ENCODE assay signal across 27 cellular contexts in the genomic region with DNA sequence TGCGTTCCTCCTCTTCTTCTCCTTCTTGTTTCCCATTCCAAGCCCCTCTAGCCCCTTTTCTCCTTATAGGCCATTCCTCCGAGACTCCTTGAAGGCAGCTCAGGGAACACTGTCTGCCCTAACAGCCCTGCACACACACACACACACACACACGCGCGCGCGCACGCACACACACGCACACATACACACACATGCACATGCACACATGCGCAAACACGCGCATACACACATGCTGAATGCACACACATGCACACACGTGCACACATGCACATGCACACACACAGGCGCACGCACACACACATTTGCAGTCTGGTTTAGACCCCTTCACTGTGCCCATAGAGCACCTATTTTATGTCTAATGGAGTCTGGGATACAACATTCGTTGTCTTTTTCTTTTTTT. TPM values are rescaled to one million over a fixed set of nuclear protein-coding genes. Genes with fewer than 3 reads are reported as not detected.
DNase-seq lines count a peak whose midpoint lies in the region; ATAC-seq, FAIRE-seq and TF ChIP-seq lines count a peak whose summit lies in the region.
"Had no signal": no experiment of that assay in that cellular context is flagged by ENCODE, and none has a peak within 500 bp of the region (broad histone marks: within the 10 kb centered on the region; RNA-seq: fewer than 3 reads in every experiment).

No MANE protein-coding gene starts in this region.

- SMC1A ChIA-PET in GM12878 (lab: Charles Lee; ENCODE audit: uncharacterized antibody, unreplicated experiment): no interaction called here

- TF ChIP-seq POLR2A in GM12878 (IDR thresholded peaks at IDR 0.05; ENCODE audit: low read depth, low read length) (no peak), upper lobe of left lung (IDR thresholded peaks at IDR 0.05) (no peak)

- H3K4me3 ChIP-seq in HEK293 (ENCODE audit: low read depth, low read length) (no peak overlapping the region), GM12878 (no peak overlapping the region), neural progenitor cell (no peak overlapping the region), MM.1S (ENCODE audit: low read length) (no peak overlapping the region), upper lobe of left lung (no peak overlapping the region)
- H3K4me3 ChIP-seq: A549; BLaER1 treated with 17β-estradiol and CSF1 and Interleukin-3, amounts not matched to agents 10 nM and 100 nM; GM23248 had no signal

- intact Hi-C loops in GM12878 (cut with micrococcal nuclease; ENCODE audit: unreplicated experiment) (no loop called here), natural killer cell (cut with micrococcal nuclease) (no loop called here)

- RAD21 ChIA-PET in GM12878 (lab: Charles Lee; ENCODE audit: unreplicated experiment): interaction anchor here (1.2 kb wide), 1 partner anchor 37 kb away, joined by 3 read pairs; no protein-coding TSS in a partner anchor

- TF ChIP-seq CTCF in HEK293 (tag by site-specific recombination; IDR thresholded peaks at IDR 0.05): no peak
- TF ChIP-seq CTCF in GM12878 (IDR thresholded peaks at IDR 0.05 in 2 of 3, conservative IDR thresholded peaks at IDR 0.05 in 1 of 3; ENCODE audit: control insufficient read depth in 2 of 3, extremely low read depth in 1 of 3, insufficient read depth in 1 of 3, low read depth in 3 of 3, low read length in 3 of 3): no peak
- no peak for TF ChIP-seq CTCF in chondrocyte (IDR thresholded peaks at IDR 0.05)
- TF ChIP-seq CTCF in neural progenitor cell (IDR thresholded peaks at IDR 0.05): no peak
- TF ChIP-seq CTCF in natural killer cell (IDR thresholded peaks at IDR 0.05): no peak
- TF ChIP-seq CTCF in MM.1S (IDR thresholded peaks at IDR 0.05; ENCODE audit: low read length): no peak
- no peak for TF ChIP-seq CTCF in upper lobe of left lung (IDR thresholded peaks at IDR 0.05)

- no peaks in the 10 kb centered on the region for H3K9me3 ChIP-seq in HEK293 (ENCODE audit: control insufficient read depth, insufficient read depth, low read depth, low read length)
- H3K9me3 ChIP-seq in GM12878 (replicated peaks; ENCODE audit: control insufficient read depth, insufficient read depth, low read length): no peaks in the 10 kb centered on the region
- H3K9me3 ChIP-seq in neural progenitor cell (ENCODE audit: low read depth): no peaks in the 10 kb centered on the region
- no peaks in the 10 kb centered on the region for H3K9me3 ChIP-seq in MM.1S (replicated peaks; ENCODE audit: insufficient read depth, low read length)
- H3K9me3 ChIP-seq in upper lobe of left lung: no peaks in the 10 kb centered on the region
- H3K9me3 ChIP-seq: A549; BE2C; BLaER1 treated with 17β-estradiol and CSF1 and Interleukin-3, amounts not matched to agents 10 nM and 100 nM had no signal

- H3K4me1 Mint-ChIP-seq in chondrocyte (ENCODE audit: low read depth) (no peaks in the 10 kb centered on the region), neural progenitor cell (peaks cover 44% of the 10 kb centered on the region), natural killer cell (no peaks in the 10 kb centered on the region)
- H3K4me1 Mint-ChIP-seq in activated T-cell treated with anti-CD3 and anti-CD28 coated beads, Interleukin-2, amount 50 U/mL, for 72 hours (ENCODE audit: low read depth): no peaks in the 10 kb centered on the region
- H3K4me1 Mint-ChIP-seq: CD14-positive monocyte; CD8-positive, alpha-beta memory T cell had no signal

- ATAC-seq in GM12878 (no peak), natural killer cell (no peak), upper lobe of left lung (ENCODE audit: low FRiP score in 2 of 2) (no peak)
- ATAC-seq in activated T-cell treated with anti-CD3 and anti-CD28 coated beads, Interleukin-2, amount 50 U/mL, for 72 hours (replicated peaks in 1 of 2): no peak
- ATAC-seq: A549, HCT116 had no signal

- H3K4me3 Mint-ChIP-seq in chondrocyte (ENCODE audit: unreplicated experiment): no peak overlapping the region
- no peak overlapping the region for H3K4me3 Mint-ChIP-seq in neural progenitor cell
- no peak overlapping the region for H3K4me3 Mint-ChIP-seq in natural killer cell
- no peak overlapping the region for H3K4me3 Mint-ChIP-seq in activated T-cell treated with anti-CD3 and anti-CD28 coated beads, Interleukin-2, amount 50 U/mL, for 72 hours
- H3K4me3 Mint-ChIP-seq: CD14-positive monocyte; CD4-positive, alpha-beta T cell; CD8-positive, alpha-beta memory T cell; H9; HFFc6 had no signal

- peaks cover 42% of the 10 kb centered on the region for H3K27me3 Mint-ChIP-seq in chondrocyte (ENCODE audit: low read depth)
- peaks cover 10% of the 10 kb centered on the region for H3K27me3 Mint-ChIP-seq in neural progenitor cell (ENCODE audit: insufficient read depth, low read depth)
- peaks cover 3 to 5% of the 10 kb centered on the region in 2 donors for H3K27me3 Mint-ChIP-seq in natural killer cell (ENCODE audit: low read depth in 2 of 2)
- no peaks in the 10 kb centered on the region for H3K27me3 Mint-ChIP-seq in activated T-cell treated with anti-CD3 and anti-CD28 coated beads, Interleukin-2, amount 50 U/mL, for 72 hours (ENCODE audit: low read depth)

- no peaks in the 10 kb centered on the region for H3K36me3 Mint-ChIP-seq in chondrocyte (ENCODE audit: low read depth)
- no peaks in the 10 kb centered on the region for H3K36me3 Mint-ChIP-seq in neural progenitor cell
- H3K36me3 Mint-ChIP-seq in natural killer cell: no peaks in the 10 kb centered on the region
- H3K36me3 Mint-ChIP-seq in activated T-cell treated with anti-CD3 and anti-CD28 coated beads, Interleukin-2, amount 50 U/mL, for 72 hours (ENCODE audit: insufficient read depth in 2 of 2): no peaks in the 10 kb centered on the region
- H3K36me3 Mint-ChIP-seq: CD14-positive monocyte; CD8-positive, alpha-beta memory T cell had no signal

- no peaks in the 10 kb centered on the region for H3K79me2 ChIP-seq in GM12878 (ENCODE audit: control insufficient read depth, insufficient read depth, low read length)
- H3K79me2 ChIP-seq in neural progenitor cell (ENCODE audit: low read depth): no peaks in the 10 kb centered on the region
- no peaks in the 10 kb centered on the region for H3K79me2 ChIP-seq in MM.1S (ENCODE audit: low read length)

- H3K9me2 ChIP-seq in MM.1S (replicated peaks; ENCODE audit: insufficient read depth, low read length): no peaks in the 10 kb centered on the region

- in situ Hi-C loops in GM12878 (cut with MboI): no loop called here

- H3K9me3 Mint-ChIP-seq in chondrocyte (ENCODE audit: low read depth): no peaks in the 10 kb centered on the region
- no peaks in the 10 kb centered on the region for H3K9me3 Mint-ChIP-seq in neural progenitor cell
- H3K9me3 Mint-ChIP-seq in natural killer cell: no peaks in the 10 kb centered on the region
- no peaks in the 10 kb centered on the region for H3K9me3 Mint-ChIP-seq in activated T-cell treated with anti-CD3 and anti-CD28 coated beads, Interleukin-2, amount 50 U/mL, for 72 hours
- H3K9me3 Mint-ChIP-seq: CD14-positive monocyte; CD4-positive, alpha-beta T cell; CD8-positive, alpha-beta memory T cell; H9; HFFc6 had no signal

- H3K27ac Mint-ChIP-seq in chondrocyte (ENCODE audit: unreplicated experiment) (no peak overlapping the region), neural progenitor cell (peak overlapping the region; percentile 48), natural killer cell (no peak overlapping the region)
- no peak overlapping the region for H3K27ac Mint-ChIP-seq in activated T-cell treated with anti-CD3 and anti-CD28 coated beads, Interleukin-2, amount 50 U/mL, for 72 hours
- H3K27ac Mint-ChIP-seq: CD14-positive monocyte; CD4-positive, alpha-beta T cell; HFFc6 had no signal

- H3K4me1 ChIP-seq in HEK293 (ENCODE audit: control insufficient read depth, insufficient read depth, low read length) (no peaks in the 10 kb centered on the region), GM12878 (ENCODE audit: control insufficient read depth, insufficient read depth, low read length) (no peaks in the 10 kb centered on the region), neural progenitor cell (peaks cover 67% of the 10 kb centered on the region), MM.1S (ENCODE audit: low read length) (no peaks in the 10 kb centered on the region), upper lobe of left lung (no peaks in the 10 kb centered on the region)
- H3K4me1 ChIP-seq: A549, BE2C had no signal

- TF ChIP-seq EP300 in GM12878 (IDR thresholded peaks at IDR 0.05; ENCODE audit: borderline replicate concordance in 1 of 2, control insufficient read depth in 1 of 2, low read depth in 2 of 2, low read length in 2 of 2) (no peak), upper lobe of left lung (IDR thresholded peaks at IDR 0.05) (no peak)

- TF ChIP-seq RAD21 in GM12878 (IDR thresholded peaks at IDR 0.05; ENCODE audit: insufficient read depth, low read depth, low read length): no peak

- 62% methylated on average over 14 of the region's 16 CpGs for WGBS in GM12878 (ENCODE audit: insufficient coverage, insufficient replicate concordance, low lambda C conversion rate, missing lambda C conversion rate)
- WGBS in upper lobe of left lung, 2 donors: 84 to 85% methylated on average over 16 of the region's 16 CpGs

- no peak for DNase-seq in GM12878 (ENCODE audit: low read depth, low spot score)
- peak; percentile 76 for DNase-seq in chondrocyte (ENCODE audit: low spot score)
- DNase-seq in neural progenitor cell (ENCODE audit: low spot score): no peak
- no peak for DNase-seq in natural killer cell
- no peak for DNase-seq in MM.1S
- DNase-seq in upper lobe of left lung: no peak
- no peak for DNase-seq in activated T-cell treated with anti-CD3 and anti-CD28 coated beads, Interleukin-2, amount 50 U/mL, for 72 hours
- DNase-seq: 8988T; ACHN; AML-193; BE2C; CD4-positive, alpha-beta T cell; CD8-positive, alpha-beta memory T cell; DMS 273 treated with DMSO at 0.1 percent for 48 hours; DMS79; EL; GDM1; GM23248; H9; HFFc6 had no signal

- POLR2A ChIA-PET in HEK293 (lab: Yijun Ruan, JAX): interaction anchor here (1.1 kb wide), 1 partner anchor 11 kb away, joined by 3 read pairs; no protein-coding TSS in a partner anchor
- POLR2A ChIA-PET in GM12878 (lab: Charles Lee): no interaction called here

- BruUV-seq in GM12878 (replicated peaks; lab: Mats Ljungman, UMichigan): no TSS peak

- H3K4me2 ChIP-seq in GM12878 (ENCODE audit: control insufficient read depth, insufficient read depth): no peak overlapping the region
- H3K4me2 ChIP-seq in neural progenitor cell: peak overlapping the region; percentile 29
- no peak overlapping the region for H3K4me2 ChIP-seq in MM.1S (ENCODE audit: low read depth, low read length)
- H3K4me2 ChIP-seq: A549; BLaER1 treated with 17β-estradiol and CSF1 and Interleukin-3, amounts not matched to agents 10 nM and 100 nM had no signal

- H4K20me1 ChIP-seq in GM12878 (ENCODE audit: control insufficient read depth, insufficient read depth) (no peaks in the 10 kb centered on the region), neural progenitor cell (ENCODE audit: low read depth) (no peaks in the 10 kb centered on the region), MM.1S (ENCODE audit: insufficient read depth, low read length) (no peaks in the 10 kb centered on the region)

- CTCF ChIA-PET in HEK293 (lab: Yijun Ruan, JAX): interaction anchor here (1.2 to 2.8 kb wide), 2 partner anchors 36 to 246 kb away, joined by 3 to 7 read pairs; no protein-coding TSS in a partner anchor
- CTCF ChIA-PET in GM12878 (lab: Yijun Ruan, JAX): no interaction called here

- H3K27me3 ChIP-seq in GM12878 (replicated peaks in 1 of 2; ENCODE audit: control insufficient read depth in 2 of 2, insufficient read depth in 2 of 2, low read length in 1 of 2): peaks cover 0 to 10% of the 10 kb centered on the region in 2 experiments; a peak in 3 of 4 replicates
- no peaks in the 10 kb centered on the region for H3K27me3 ChIP-seq in neural progenitor cell
- H3K27me3 ChIP-seq in MM.1S (replicated peaks; ENCODE audit: insufficient read depth, low read length): peaks cover 39% of the 10 kb centered on the region
- H3K27me3 ChIP-seq in upper lobe of left lung: no peaks in the 10 kb centered on the region
- H3K27me3 ChIP-seq: BE2C; BLaER1 treated with 17β-estradiol and CSF1 and Interleukin-3, amounts not matched to agents 10 nM and 100 nM had no signal

- no peak overlapping the region for H3K9ac ChIP-seq in GM12878 (ENCODE audit: control insufficient read depth, insufficient read depth, low read length)
- H3K9ac ChIP-seq in neural progenitor cell: no peak overlapping the region
- H3K9ac ChIP-seq in MM.1S (ENCODE audit: low read length): no peak overlapping the region
- H3K9ac ChIP-seq: BLaER1 treated with 17β-estradiol and CSF1 and Interleukin-3, amounts not matched to agents 10 nM and 100 nM; GM23248 had no signal

- H2AFZ ChIP-seq in GM12878 (ENCODE audit: control insufficient read depth, low read depth, low read length) (no peak overlapping the region), neural progenitor cell (replicated peaks) (no peak overlapping the region), MM.1S (ENCODE audit: low read length) (no peak overlapping the region)
- H2AFZ ChIP-seq: GM23248 had no signal

- no peak overlapping the region for H3K27ac ChIP-seq in HEK293 (ENCODE audit: extremely low read depth, low read depth, low read length)
- H3K27ac ChIP-seq in GM12878 (ENCODE audit: control insufficient read depth, insufficient read depth): no peak overlapping the region
- no peak overlapping the region for H3K27ac ChIP-seq in neural progenitor cell
- no peak overlapping the region for H3K27ac ChIP-seq in MM.1S (ENCODE audit: low read length)
- no peak overlapping the region for H3K27ac ChIP-seq in upper lobe of left lung
- H3K27ac ChIP-seq: A549; BLaER1 treated with 17β-estradiol and CSF1 and Interleukin-3, amounts not matched to agents 10 nM and 100 nM; GM23248 had no signal

- peaks cover 55% of the 10 kb centered on the region for H3F3A ChIP-seq in neural progenitor cell (ENCODE audit: low read depth)
- H3F3A ChIP-seq in MM.1S (ENCODE audit: insufficient read depth, low read length): no peaks in the 10 kb centered on the region

- no peak for FAIRE-seq in GM12878 (lab: Jason Lieb, UNC)
- FAIRE-seq: A549, GM12891, GM18507 had no signal

- H3K36me3 ChIP-seq in HEK293 (ENCODE audit: control insufficient read depth in 2 of 2, insufficient read depth in 1 of 2, low read length in 2 of 2): no peaks in the 10 kb centered on the region
- no peaks in the 10 kb centered on the region for H3K36me3 ChIP-seq in GM12878 (ENCODE audit: control insufficient read depth in 2 of 2, insufficient read depth in 2 of 2, low read length in 1 of 2)
- no peaks in the 10 kb centered on the region for H3K36me3 ChIP-seq in neural progenitor cell
- no peaks in the 10 kb centered on the region for H3K36me3 ChIP-seq in MM.1S (replicated peaks; ENCODE audit: insufficient read depth, low read length)
- H3K36me3 ChIP-seq in upper lobe of left lung: no peaks in the 10 kb centered on the region
- H3K36me3 ChIP-seq: BE2C; BLaER1 treated with 17β-estradiol and CSF1 and Interleukin-3, amounts not matched to agents 10 nM and 100 nM had no signal

RNA-seq across cellular contexts. Expression of a gene that starts 17.8 kb away (rescaled TPM):
- total RNA-seq in GM12878 (2013; cell fraction: nucleolus; rRNA removed): not detected in 2 replicates
- not detected in 2 replicates for total RNA-seq in GM12878 (2014; rRNA removed)
- not detected in 2 replicates for total RNA-seq in GM12878 (2014; rRNA removed; fragmentation: Illumina TruSeq; extraction: Trizol)
- total RNA-seq in GM12878 (2021): not detected in 2 replicates
- not detected for polyA plus RNA-seq in GM12878 (2011; ENCODE audit: low read depth)
- polyA plus RNA-seq in GM12878 (2011; rRNA removed): 0.03 TPM in 1 of 2 replicates, not detected in the other
- 0.01 TPM in 1 of 2 replicates, not detected in the other for polyA plus RNA-seq in GM12878 (2011; cell fraction: cytosol; rRNA removed)
- 0.06 and 0.10 TPM in 2 replicates for polyA plus RNA-seq in GM12878 (2011; cell fraction: nucleus; rRNA removed)
- polyA plus RNA-seq in GM12878 (2012): 0.11 TPM in 1 of 2 replicates, not detected in the other
- polyA plus RNA-seq in GM12878 (2014; fragmentation: Illumina TruSeq; extraction: Trizol): not detected in 2 replicates
- not detected for polyA plus RNA-seq in GM12878 (2014; fragmentation: Nextera tagmentation; extraction: Ambion mirVana)
- polyA plus RNA-seq in GM12878 (2014; rRNA removed): not detected in 2 replicates
- polyA plus RNA-seq in GM12878 (2016; fragmentation: Nextera tagmentation; extraction: Ambion mirVana): not detected
- 0.21 TPM in 1 of 2 replicates, not detected in the other for polyA minus RNA-seq in GM12878 (2011; rRNA and poly(A)+ RNA removed)
- not detected in 2 replicates for polyA minus RNA-seq in GM12878 (2011; cell fraction: cytosol; rRNA and poly(A)+ RNA removed)
- polyA minus RNA-seq in GM12878 (2011; cell fraction: nucleus; rRNA and poly(A)+ RNA removed): 0.24 TPM in 1 of 2 replicates, not detected in the other
- total RNA-seq in chondrocyte: not detected in 3 replicates
- total RNA-seq in neural progenitor cell (ENCODE audit: low replicate concordance): 8.4 and 12.8 TPM in 2 replicates
- total RNA-seq in natural killer cell: not detected
- not detected for total RNA-seq in upper lobe of left lung
- total RNA-seq in activated T-cell treated with anti-CD3 and anti-CD28 coated beads, Interleukin-2, amount 50 U/mL, for 72 hours: not detected
- total RNA-seq: CD4-positive, alpha-beta T cell; CD8-positive, alpha-beta memory T cell; GM23248; HFFc6 had no signal
- polyA plus RNA-seq: A549; CD14-positive monocyte; CD8-positive, alpha-beta memory T cell; GM23248 had no signal

RNA-seq across cellular contexts. Expression of a gene that starts 59.0 kb away (rescaled TPM):
- total RNA-seq in GM12878 (2013; cell fraction: nucleolus; rRNA removed): 3.7 and 5.6 TPM in 2 replicates
- total RNA-seq in GM12878 (2014; rRNA removed) (0.87 and 1.0 TPM in 2 replicates), GM12878 (2014; rRNA removed; fragmentation: Illumina TruSeq; extraction: Trizol) (1.8 and 2.1 TPM in 2 replicates), GM12878 (2021) (1.2 and 1.7 TPM in 2 replicates), chondrocyte (2.5 to 3.8 TPM (median 3.7 TPM) in 3 replicates), neural progenitor cell (ENCODE audit: low replicate concordance) (2.1 and 3.3 TPM in 2 replicates), natural killer cell (1 to 10 TPM; 1.8 to 3.5 (median 2.5) TPM), upper lobe of left lung (1 to 10 TPM; 1.2 to 7.2 (median 2.8) TPM)
- 1.2 TPM for polyA plus RNA-seq in GM12878 (2011; ENCODE audit: low read depth)
- polyA plus RNA-seq in GM12878 (2011; rRNA removed) (1.3 and 2.2 TPM in 2 replicates), GM12878 (2014; fragmentation: Illumina TruSeq; extraction: Trizol) (0.87 and 1.9 TPM in 2 replicates), GM12878 (2014; fragmentation: Nextera tagmentation; extraction: Ambion mirVana) (1 to 10 TPM in 1 of 2 experiments, under 1 TPM in 1; 0.62 to 1.5 TPM), GM12878 (2014; rRNA removed) (0.44 and 1.7 TPM in 2 replicates), GM12878 (2016; fragmentation: Nextera tagmentation; extraction: Ambion mirVana) (under 1 TPM; 0.72 to 0.76 TPM)
- 1.4 TPM in 2 replicates for polyA plus RNA-seq in GM12878 (2011; cell fraction: cytosol; rRNA removed)
- 0.78 and 1.2 TPM in 2 replicates for polyA plus RNA-seq in GM12878 (2011; cell fraction: nucleus; rRNA removed)
- 0.94 and 1.2 TPM in 2 replicates for polyA plus RNA-seq in GM12878 (2012)
- 5.9 and 7.2 TPM in 2 replicates for polyA minus RNA-seq in GM12878 (2011; rRNA and poly(A)+ RNA removed)
- 0.73 TPM in 1 of 2 replicates, not detected in the other for polyA minus RNA-seq in GM12878 (2011; cell fraction: cytosol; rRNA and poly(A)+ RNA removed)
- 1.7 and 3.7 TPM in 2 replicates for polyA minus RNA-seq in GM12878 (2011; cell fraction: nucleus; rRNA and poly(A)+ RNA removed)
- 1 to 10 TPM; 5.2 to 6.1 TPM for total RNA-seq in activated T-cell treated with anti-CD3 and anti-CD28 coated beads, Interleukin-2, amount 50 U/mL, for 72 hours
